20 cellular contexts compared by ENCODE assay signal in genomic region chr2:27830616-27831120, GRCh38.
"Had no signal": no experiment of that assay in that cellular context is flagged by ENCODE, and none has a peak within 500 bp of the region (broad histone marks: within the 10 kb centered on the region; RNA-seq: fewer than 3 reads in every experiment).

No MANE protein-coding gene starts in this region.

- H3K27ac ChIP-seq: adrenal gland, colonic mucosa had no signal

- H3K4me1 Mint-ChIP-seq: activated CD4-positive, alpha-beta T cell treated with anti-CD3 and anti-CD28 coated beads, Interleukin-2, amount 10 ng/mL, durations not matched to agents 24 days and 14 days; activated naive CD4-positive, alpha-beta T cell treated with anti-CD3 and anti-CD28 coated beads, Interleukin-2, amount 50 U/mL, for 24 hours; naive thymus-derived CD8-positive, alpha-beta T cell; stimulated activated effector memory CD8-positive, alpha-beta T cell treated with anti-CD3 and anti-CD28 coated beads, Interleukin-12 subunit alpha, Interleukin-12 subunit beta, amount 100 ng/mL, for 72 hours had no signal

- H3K9me3 ChIP-seq: adrenal gland, body of pancreas, colonic mucosa, left lung had no signal

- H3K4me3 Mint-ChIP-seq: activated CD4-positive, alpha-beta T cell treated with anti-CD3 and anti-CD28 coated beads, Interleukin-2, amount 10 ng/mL, durations not matched to agents 24 days and 14 days; activated CD8-positive, alpha-beta T cell treated with anti-CD3 and anti-CD28 coated beads, Interleukin-2, amount 10 ng/mL, durations not matched to agents 7 days and 5 days; activated naive CD4-positive, alpha-beta T cell treated with anti-CD3 and anti-CD28 coated beads, Interleukin-2, amount 50 U/mL, for 24 hours; naive thymus-derived CD8-positive, alpha-beta T cell; stimulated activated effector memory CD8-positive, alpha-beta T cell treated with anti-CD3 and anti-CD28 coated beads, Interleukin-12 subunit alpha, Interleukin-12 subunit beta, amount 100 ng/mL, for 72 hours had no signal

- H3K9me3 Mint-ChIP-seq: activated CD4-positive, alpha-beta T cell treated with anti-CD3 and anti-CD28 coated beads, Interleukin-2, amount 10 ng/mL, durations not matched to agents 24 days and 14 days; activated naive CD4-positive, alpha-beta T cell treated with anti-CD3 and anti-CD28 coated beads, Interleukin-2, amount 50 U/mL, for 24 hours; naive thymus-derived CD8-positive, alpha-beta T cell; stimulated activated effector memory CD8-positive, alpha-beta T cell treated with anti-CD3 and anti-CD28 coated beads, Interleukin-12 subunit alpha, Interleukin-12 subunit beta, amount 100 ng/mL, for 72 hours had no signal

- H3K27me3 Mint-ChIP-seq: activated CD4-positive, alpha-beta T cell treated with anti-CD3 and anti-CD28 coated beads, Interleukin-2, amount 10 ng/mL, durations not matched to agents 24 days and 14 days; activated naive CD4-positive, alpha-beta T cell treated with anti-CD3 and anti-CD28 coated beads, Interleukin-2, amount 50 U/mL, for 24 hours; naive thymus-derived CD8-positive, alpha-beta T cell had no signal

- DNase-seq: activated CD4-positive, alpha-beta T cell treated with anti-CD3 and anti-CD28 coated beads, Interleukin-2, amount 10 ng/mL, durations not matched to agents 24 days and 14 days; activated CD4-positive, CD25-positive, alpha-beta regulatory T cell; activated CD8-positive, alpha-beta memory T cell treated with anti-CD3 and anti-CD28 coated beads, Interleukin-2, amount 50 U/mL, for 4 hours; activated CD8-positive, alpha-beta T cell treated with anti-CD3 and anti-CD28 coated beads, Interleukin-2, amount 10 ng/mL, durations not matched to agents 7 days and 5 days; activated effector memory CD4-positive, alpha-beta T cell treated with anti-CD3 and anti-CD28 coated beads, Interleukin-2, amount 50 U/mL, for 16 hours; activated T-cell treated with anti-CD3 and anti-CD28 coated beads, Interleukin-2, amount 50 U/mL, for 48 hours; adrenal gland; body of pancreas; central memory CD4-positive, alpha-beta T cell; colonic mucosa; effector CD4-positive, alpha-beta T cell; foreskin fibroblast; hippocampal formation; left lung; naive thymus-derived CD8-positive, alpha-beta T cell; nucleus accumbens; posterior cingulate gyrus; retina had no signal

- H3K27ac Mint-ChIP-seq: activated CD4-positive, alpha-beta T cell treated with anti-CD3 and anti-CD28 coated beads, Interleukin-2, amount 10 ng/mL, durations not matched to agents 24 days and 14 days; activated CD8-positive, alpha-beta T cell treated with anti-CD3 and anti-CD28 coated beads, Interleukin-2, amount 10 ng/mL, durations not matched to agents 7 days and 5 days; activated naive CD4-positive, alpha-beta T cell treated with anti-CD3 and anti-CD28 coated beads, Interleukin-2, amount 50 U/mL, for 24 hours; naive thymus-derived CD8-positive, alpha-beta T cell; stimulated activated effector memory CD8-positive, alpha-beta T cell treated with anti-CD3 and anti-CD28 coated beads, Interleukin-12 subunit alpha, Interleukin-12 subunit beta, amount 100 ng/mL, for 72 hours had no signal

- ATAC-seq: activated CD8-positive, alpha-beta T cell treated with anti-CD3 and anti-CD28 coated beads, Interleukin-2, amount 10 ng/mL, durations not matched to agents 7 days and 5 days; body of pancreas; naive thymus-derived CD8-positive, alpha-beta T cell; stimulated activated effector memory CD8-positive, alpha-beta T cell treated with anti-CD3 and anti-CD28 coated beads, Interleukin-12 subunit alpha, Interleukin-12 subunit beta, amount 100 ng/mL, for 72 hours had no signal

- H3K27me3 ChIP-seq: adrenal gland, body of pancreas, colonic mucosa, left lung had no signal

- H3K4me3 ChIP-seq: adrenal gland, body of pancreas, colonic mucosa, left lung had no signal

- H3K36me3 ChIP-seq: colonic mucosa, left lung had no signal

- H3K4me1 ChIP-seq: adrenal gland, body of pancreas, colonic mucosa had no signal
